Comparison of ENCODE assay signal across 26 cellular contexts in genomic region chr14:75391953-75392352, GRCh38.
"Had no signal": no experiment of that assay in that cellular context is flagged by ENCODE, and none has a peak within 500 bp of the region (broad histone marks: within the 10 kb centered on the region; RNA-seq: fewer than 3 reads in every experiment).

No MANE protein-coding gene starts in this region.

- H3K27ac ChIP-seq: colonic mucosa, coronary artery, dorsolateral prefrontal cortex, epithelial cell of prostate, esophagus muscularis mucosa, esophagus squamous epithelium, foreskin keratinocyte, gastrocnemius medialis, gastroesophageal sphincter, heart left ventricle, heart right ventricle had no signal

- H3K4me1 ChIP-seq: colonic mucosa, esophagus muscularis mucosa, esophagus squamous epithelium, foreskin keratinocyte, gastrocnemius medialis, gastroesophageal sphincter, heart left ventricle, heart right ventricle had no signal

- H3K36me3 ChIP-seq: colonic mucosa, esophagus muscularis mucosa, esophagus squamous epithelium, gastrocnemius medialis, gastroesophageal sphincter, heart left ventricle, heart right ventricle had no signal

- H3K9me3 ChIP-seq: colonic mucosa, esophagus muscularis mucosa, esophagus squamous epithelium, gastrocnemius medialis, gastroesophageal sphincter, heart left ventricle, heart right ventricle had no signal

- DNase-seq: colonic mucosa; cortex of kidney; dermis blood vessel endothelial cell; dorsolateral prefrontal cortex; effector CD4-positive, alpha-beta T cell; effector CD8-positive, alpha-beta T cell; effector memory CD4-positive, alpha-beta T cell; effector memory CD8-positive, alpha-beta T cell; erythroblast; esophagus squamous epithelium; foreskin fibroblast; foreskin keratinocyte; foreskin melanocyte; gastrocnemius medialis; glutamatergic neuron; head of caudate nucleus; heart left ventricle; heart right ventricle had no signal

- ATAC-seq: effector memory CD8-positive, alpha-beta T cell; esophagus mucosa; foreskin keratinocyte; gastrocnemius medialis; gastroesophageal sphincter; heart left ventricle; heart right ventricle had no signal

- H3K4me3 ChIP-seq: colonic mucosa, coronary artery, dorsolateral prefrontal cortex, esophagus muscularis mucosa, esophagus squamous epithelium, gastrocnemius medialis, gastroesophageal sphincter, heart left ventricle, heart right ventricle had no signal

- FAIRE-seq: colon, endometrium, endothelial cell of umbilical vein had no signal

- H3K27me3 ChIP-seq: colonic mucosa, dorsolateral prefrontal cortex, esophagus muscularis mucosa, esophagus squamous epithelium, gastrocnemius medialis, gastroesophageal sphincter, heart left ventricle, heart right ventricle had no signal
